In genomic region chr16:318628-319027, GRCh38 we compare ENCODE assay signal across 1 cellular context.
A peak's percentile ranks its signal among the peaks of the same experiment; 100 is the strongest.
TF ChIP-seq lines count a peak whose summit lies in the region.

No MANE protein-coding gene starts in this region.

TF ChIP-seq in HepG2, 621 proteins besides CTCF, POLR2A, EP300 and RAD21:
- TF ChIP-seq ELK4 (CRISPR knock-in tag; IDR thresholded peaks at IDR 0.05; ENCODE audit: borderline replicate concordance) (no peak), HNRNPL (IDR thresholded peaks at IDR 0.05; ENCODE audit: low read depth, low read length) (0 out of 2 replicates have a peak, but pooled peaks have one; percentile 51), SNAPC2 (CRISPR knock-in tag; IDR thresholded peaks at IDR 0.05) (no peak), STAG1 (CRISPR knock-in tag; IDR thresholded peaks at IDR 0.05) (peak; percentile 24; the same call in 1 of the 2 replicates), ZFP37 (CRISPR knock-in tag; IDR thresholded peaks at IDR 0.05; ENCODE audit: borderline replicate concordance) (no peak), ZBTB34 (CRISPR knock-in tag; IDR thresholded peaks at IDR 0.05) (no peak), ZMYM2 (CRISPR knock-in tag; IDR thresholded peaks at IDR 0.05) (no peak), TEAD3 (CRISPR knock-in tag; optimal IDR thresholded peaks at IDR 0.05; ENCODE audit: borderline replicate concordance) (peak; percentile 9), CENPT (CRISPR knock-in tag; IDR thresholded peaks at IDR 0.05; ENCODE audit: low read depth) (no peak), ZBTB38 (CRISPR knock-in tag; IDR thresholded peaks at IDR 0.05) (peak; percentile 66), ZNF687 (CRISPR knock-in tag; IDR thresholded peaks at IDR 0.05) (peak; percentile 34; the same call in 1 of the 2 replicates), RFX3 (CRISPR knock-in tag; IDR thresholded peaks at IDR 0.05) (no peak), PAF1 (CRISPR knock-in tag; IDR thresholded peaks at IDR 0.05) (no peak), ZBTB33 (CRISPR knock-in tag; IDR thresholded peaks at IDR 0.05) (peak; percentile 61; the same call in 1 of the 2 replicates)
